In the genomic region with DNA sequence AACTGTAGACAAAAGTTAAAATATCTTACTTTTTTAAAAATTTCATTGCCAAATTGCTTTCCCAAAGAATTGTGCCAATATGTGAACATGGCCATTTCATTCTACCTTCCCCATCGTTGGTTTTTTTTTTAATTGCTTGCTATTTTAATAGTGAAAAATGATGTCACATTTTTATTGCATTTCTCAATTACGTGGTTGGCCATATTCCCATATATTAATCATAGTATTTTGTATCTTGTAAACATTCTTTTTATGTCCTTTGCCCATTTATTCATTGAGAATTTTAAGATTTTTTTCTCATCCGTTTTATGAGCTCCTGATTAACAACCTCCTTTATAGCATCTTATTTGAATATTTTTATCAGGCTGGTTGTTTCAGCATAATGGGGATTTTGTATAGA, we compare ENCODE assay signal across 17 cellular contexts. TPM values are rescaled to one million over a fixed set of nuclear protein-coding genes. Genes with fewer than 3 reads are reported as not detected.
"Had no signal": no experiment of that assay in that cellular context is flagged by ENCODE, and none has a peak within 500 bp of the region (broad histone marks: within the 10 kb centered on the region; RNA-seq: fewer than 3 reads in every experiment).

No MANE protein-coding gene starts in this region.

- DNase-seq: activated CD4-positive, alpha-beta T cell treated with anti-CD3 and anti-CD28 coated beads, Interleukin-2, amount 10 ng/mL, durations not matched to agents 7 days and 5 days; activated CD8-positive, alpha-beta T cell treated with anti-CD3 and anti-CD28 coated beads, Interleukin-2, amount 10 ng/mL, durations not matched to agents 7 days and 5 days; activated effector memory CD4-positive, alpha-beta T cell treated with Interleukin-2 at 50 U/mL for 16 hours; activated naive CD4-positive, alpha-beta T cell treated with anti-CD3 and anti-CD28 coated beads, Interleukin-2, amount 50 U/mL, for 16 hours; activated T-cell treated with anti-CD3 and anti-CD28 coated beads, Interleukin-2, amount 50 U/mL, for 4 hours; aorta; brain microvascular endothelial cell; immature natural killer cell; mesendoderm; sigmoid colon; stimulated activated naive CD8-positive, alpha-beta T cell treated with anti-CD3 and anti-CD28 coated beads, Interleukin-15, Interleukin-2, amounts not matched to agents 100 U/mL and 50 U/mL, for 24 hours; substantia nigra; tibial artery; uterus had no signal

- H3K4me3 ChIP-seq: coronary artery, sigmoid colon, tibial artery, uterus had no signal

- H3K4me1 ChIP-seq: sigmoid colon, tibial artery, uterus had no signal

- ATAC-seq: activated CD8-positive, alpha-beta T cell treated with anti-CD3 and anti-CD28 coated beads, Interleukin-2, amount 10 ng/mL, durations not matched to agents 7 days and 5 days; activated T-cell treated with anti-CD3 and anti-CD28 coated beads, Interleukin-2, amount 50 U/mL, for 4 hours; esophagus mucosa; stimulated activated naive CD8-positive, alpha-beta T cell treated with anti-CD3 and anti-CD28 coated beads, Interleukin-15, Interleukin-2, amounts not matched to agents 100 U/mL and 50 U/mL, for 24 hours had no signal

- H3K27ac ChIP-seq: brain microvascular endothelial cell, coronary artery, sigmoid colon, tibial artery had no signal

- H3K9me3 ChIP-seq: sigmoid colon, tibial artery, uterus had no signal

- H3K27me3 ChIP-seq: brain microvascular endothelial cell, sigmoid colon, tibial artery, uterus had no signal

- H3K36me3 ChIP-seq: brain microvascular endothelial cell, uterus had no signal

RNA-seq across cellular contexts. Expression of a gene that starts 7.2 kb away (rescaled TPM):
- total RNA-seq: esophagus mucosa had no signal
- polyA plus RNA-seq: aorta had no signal

RNA-seq across cellular contexts. Expression of a gene that starts 24.1 kb away (rescaled TPM):
- total RNA-seq: renal cortical epithelial cell had no signal
